In genomic region chr15:99721896-99722295, GRCh38 we compare ENCODE assay signal across 16 cellular contexts. TPM values are rescaled to one million over a fixed set of nuclear protein-coding genes. Genes with fewer than 3 reads are reported as not detected.
DNase-seq lines count a peak whose midpoint lies in the region; ATAC-seq and TF ChIP-seq lines count a peak whose summit lies in the region.
"Had no signal": no experiment of that assay in that cellular context is flagged by ENCODE, and none has a peak within 500 bp of the region (broad histone marks: within the 10 kb centered on the region; RNA-seq: fewer than 3 reads in every experiment).

No MANE protein-coding gene starts in this region.

- H3K27me3 Mint-ChIP-seq in activated CD4-positive, alpha-beta memory T cell treated with anti-CD3 and anti-CD28 coated beads, Interleukin-2, amount 10 ng/mL, durations not matched to agents 7 days and 5 days, result no peaks in the 10 kb centered on the region
- no peaks in the 10 kb centered on the region for H3K27me3 Mint-ChIP-seq in activated CD4-positive, alpha-beta memory T cell treated with anti-CD3 and anti-CD28 coated beads for 36 hours
- H3K27me3 Mint-ChIP-seq in progenitor cell of endocrine pancreas, result no peaks in the 10 kb centered on the region

- ATAC-seq in DND-41 (ENCODE audit: insufficient read depth, low read depth), result no peak
- ATAC-seq in upper lobe of left lung (ENCODE audit: low FRiP score in 2 of 2), result no peak
- no peak for ATAC-seq in GM21381 (IDR thresholded peaks at IDR 0.05; ENCODE audit: unreplicated experiment)
- ATAC-seq: GM23338 had no signal

- H3K27ac ChIP-seq in DND-41 (ENCODE audit: low read length) (peak overlapping the region; percentile 55; the same call in 1 of the 2 replicates), esophagus (ENCODE audit: low read depth in 2 of 2, low read length in 1 of 2) (peak overlapping the region; percentile 2 to 56), upper lobe of left lung (no peak overlapping the region)
- H3K27ac ChIP-seq: Peyer's patch had no signal

- H3K4me1 Mint-ChIP-seq in activated CD4-positive, alpha-beta memory T cell treated with anti-CD3 and anti-CD28 coated beads, Interleukin-2, amount 10 ng/mL, durations not matched to agents 7 days and 5 days, result peaks cover 34% of the 10 kb centered on the region
- H3K4me1 Mint-ChIP-seq in activated CD4-positive, alpha-beta memory T cell treated with anti-CD3 and anti-CD28 coated beads for 36 hours (ENCODE audit: low read depth), result peaks cover 40% of the 10 kb centered on the region
- H3K4me1 Mint-ChIP-seq in progenitor cell of endocrine pancreas (ENCODE audit: low read depth), result peaks cover 13% of the 10 kb centered on the region

- no peak overlapping the region for H3K27ac Mint-ChIP-seq in activated CD4-positive, alpha-beta memory T cell treated with anti-CD3 and anti-CD28 coated beads, Interleukin-2, amount 10 ng/mL, durations not matched to agents 7 days and 5 days
- no peak overlapping the region for H3K27ac Mint-ChIP-seq in activated CD4-positive, alpha-beta memory T cell treated with anti-CD3 and anti-CD28 coated beads for 36 hours
- peak overlapping the region; percentile 62 for H3K27ac Mint-ChIP-seq in progenitor cell of endocrine pancreas
- H3K27ac Mint-ChIP-seq: GM23338 had no signal

- WGBS in esophagus, 2 donors, result 62 to 87% methylated on average over 4 of the region's 4 CpGs
- 81 to 87% methylated on average over 4 of the region's 4 CpGs for WGBS in upper lobe of left lung, 2 donors

- H3K36me3 Mint-ChIP-seq in activated CD4-positive, alpha-beta memory T cell treated with anti-CD3 and anti-CD28 coated beads, Interleukin-2, amount 10 ng/mL, durations not matched to agents 7 days and 5 days (ENCODE audit: low read depth), result peaks cover 8% of the 10 kb centered on the region
- H3K36me3 Mint-ChIP-seq in activated CD4-positive, alpha-beta memory T cell treated with anti-CD3 and anti-CD28 coated beads for 36 hours, result no peaks in the 10 kb centered on the region
- H3K36me3 Mint-ChIP-seq in progenitor cell of endocrine pancreas (ENCODE audit: insufficient read depth), result peaks cover 19% of the 10 kb centered on the region

- peak; percentile 1 for DNase-seq in activated CD4-positive, alpha-beta memory T cell treated with anti-CD3 and anti-CD28 coated beads, Interleukin-2, amount 10 ng/mL, durations not matched to agents 7 days and 5 days
- no peak for DNase-seq in activated CD4-positive, alpha-beta memory T cell treated with anti-CD3 and anti-CD28 coated beads for 36 hours
- DNase-seq in DND-41 (no peak), progenitor cell of endocrine pancreas (ENCODE audit: low spot score, unreplicated experiment) (no peak), upper lobe of left lung (no peak), G401 (ENCODE audit: low spot score) (no peak)
- DNase-seq: COR-L47, IMR-90, NCI-H1436, NCI-H2029 treated with DMSO at 0.1 percent for 48 hours, NCI-H524, Peyer's patch had no signal

- H3K79me2 ChIP-seq in DND-41 (ENCODE audit: insufficient read depth, low read length), result no peaks in the 10 kb centered on the region

- no peak overlapping the region for H3K4me2 ChIP-seq in DND-41 (ENCODE audit: insufficient read depth, low read length)
- H3K4me2 ChIP-seq: GM23338 had no signal

- POLR2A ChIA-PET in activated CD4-positive, alpha-beta memory T cell treated with anti-CD3 and anti-CD28 coated beads, Interleukin-2, amount 10 ng/mL, durations not matched to agents 7 days and 5 days (lab: Charles Lee), result interaction anchor here (2.4 kb wide), 1 partner anchor 11 kb away, joined by 15 read pairs; the partner anchor contains the start of gene LYSMD4
- POLR2A ChIA-PET in activated CD4-positive, alpha-beta memory T cell treated with anti-CD3 and anti-CD28 coated beads for 36 hours (lab: Charles Lee), result interaction anchor here (0.6 kb wide), 1 partner anchor 9 kb away, joined by 3 read pairs; no protein-coding TSS in a partner anchor

- TF ChIP-seq CTCF in DND-41 (IDR thresholded peaks at IDR 0.05; ENCODE audit: borderline replicate concordance, extremely low read depth, low read length, poor library complexity, severe bottlenecking) (no peak), progenitor cell of endocrine pancreas (IDR thresholded peaks at IDR 0.05; ENCODE audit: unreplicated experiment) (no peak), upper lobe of left lung (IDR thresholded peaks at IDR 0.05) (no peak)

- 0 out of 2 replicates have a peak, but pooled peaks cover 4% of the 10 kb centered on the region for H3K36me3 ChIP-seq in DND-41 (ENCODE audit: insufficient read depth, low read length)
- peaks cover 0 to 2% of the 10 kb centered on the region in 2 donors for H3K36me3 ChIP-seq in esophagus (ENCODE audit: control insufficient read depth in 2 of 2, insufficient read depth in 2 of 2, low read length in 1 of 2)
- H3K36me3 ChIP-seq in upper lobe of left lung, result peaks cover 0 to 17% (median 0%) of the 10 kb centered on the region in 4 donors
- H3K36me3 ChIP-seq: Peyer's patch had no signal

- TF ChIP-seq POLR2A in upper lobe of left lung (IDR thresholded peaks at IDR 0.05), result no peak

- no peak overlapping the region for H3K4me3 ChIP-seq in DND-41 (ENCODE audit: low read depth in 1 of 2, low read length in 2 of 2)
- H3K4me3 ChIP-seq in esophagus (ENCODE audit: low read depth in 1 of 2, low read length in 2 of 2), result no peak overlapping the region
- H3K4me3 ChIP-seq in upper lobe of left lung, result no peak overlapping the region
- H3K4me3 ChIP-seq: GM23338, Peyer's patch had no signal

- H3K4me3 Mint-ChIP-seq in activated CD4-positive, alpha-beta memory T cell treated with anti-CD3 and anti-CD28 coated beads, Interleukin-2, amount 10 ng/mL, durations not matched to agents 7 days and 5 days, result no peak overlapping the region
- no peak overlapping the region for H3K4me3 Mint-ChIP-seq in activated CD4-positive, alpha-beta memory T cell treated with anti-CD3 and anti-CD28 coated beads for 36 hours
- H3K4me3 Mint-ChIP-seq in progenitor cell of endocrine pancreas (ENCODE audit: low read depth), result no peak overlapping the region
- H3K4me3 Mint-ChIP-seq: CD14-positive monocyte, GM23338 had no signal

- CTCF ChIA-PET in activated CD4-positive, alpha-beta memory T cell treated with anti-CD3 and anti-CD28 coated beads, Interleukin-2, amount 10 ng/mL, durations not matched to agents 7 days and 5 days (lab: Charles Lee), result interaction anchor here (0.6 to 1.7 kb wide), 2 partner anchors 18 kb away, joined by 3 to 5 read pairs; no protein-coding TSS in a partner anchor
- CTCF ChIA-PET in activated CD4-positive, alpha-beta memory T cell treated with anti-CD3 and anti-CD28 coated beads for 36 hours (lab: Charles Lee), result no interaction called here

- no peaks in the 10 kb centered on the region for H3K9me3 Mint-ChIP-seq in activated CD4-positive, alpha-beta memory T cell treated with anti-CD3 and anti-CD28 coated beads, Interleukin-2, amount 10 ng/mL, durations not matched to agents 7 days and 5 days
- no peaks in the 10 kb centered on the region for H3K9me3 Mint-ChIP-seq in activated CD4-positive, alpha-beta memory T cell treated with anti-CD3 and anti-CD28 coated beads for 36 hours
- H3K9me3 Mint-ChIP-seq in progenitor cell of endocrine pancreas (ENCODE audit: low read depth), result peaks cover 5% of the 10 kb centered on the region

- peaks cover 24% of the 10 kb centered on the region for H3K4me1 ChIP-seq in DND-41 (ENCODE audit: insufficient read depth, low read length)
- peaks cover 3 to 9% of the 10 kb centered on the region in 2 donors for H3K4me1 ChIP-seq in esophagus (ENCODE audit: control insufficient read depth in 2 of 2, insufficient read depth in 2 of 2, low read length in 1 of 2)
- H3K4me1 ChIP-seq in upper lobe of left lung, result peaks cover 11 to 22% (median 18%) of the 10 kb centered on the region in 4 donors

- TF ChIP-seq EP300 in upper lobe of left lung (IDR thresholded peaks at IDR 0.05), result no peak

- no peaks in the 10 kb centered on the region for H4K20me1 ChIP-seq in DND-41 (ENCODE audit: insufficient read depth, low read length)

- H3K27me3 ChIP-seq in DND-41 (ENCODE audit: insufficient read depth, low read length, poor library complexity) (no peaks in the 10 kb centered on the region), esophagus (ENCODE audit: control insufficient read depth in 1 of 2, insufficient read depth in 2 of 2, low read length in 2 of 2) (no peaks in the 10 kb centered on the region), upper lobe of left lung (no peaks in the 10 kb centered on the region)
- H3K27me3 ChIP-seq: Peyer's patch had no signal

- intact Hi-C loops in activated CD4-positive, alpha-beta memory T cell treated with anti-CD3 and anti-CD28 coated beads for 36 hours (cut with micrococcal nuclease), result no loop called here

- H3K9me3 ChIP-seq in DND-41 (ENCODE audit: insufficient read depth, low read length, severe bottlenecking) (no peaks in the 10 kb centered on the region), esophagus (ENCODE audit: control insufficient read depth in 2 of 2, insufficient read depth in 1 of 2, low read depth in 1 of 2, low read length in 1 of 2) (no peaks in the 10 kb centered on the region), upper lobe of left lung (no peaks in the 10 kb centered on the region)
- H3K9me3 ChIP-seq: Peyer's patch had no signal

- H3K9ac ChIP-seq in DND-41 (ENCODE audit: low read depth, low read length), result no peak overlapping the region

- H2AFZ ChIP-seq in DND-41 (ENCODE audit: low read depth, low read length), result no peak overlapping the region
- H2AFZ ChIP-seq: GM23338 had no signal

- in situ Hi-C loops in G401 (cut with HindIII; ENCODE audit: low sequenced_read_pairs), result no loop called here

RNA-seq across cellular contexts. Expression of gene LYSMD4, which starts 11.3 kb away (rescaled TPM):
- total RNA-seq in activated CD4-positive, alpha-beta memory T cell treated with anti-CD3 and anti-CD28 coated beads, Interleukin-2, amount 10 ng/mL, durations not matched to agents 7 days and 5 days, result 10 to 100 TPM; 10.7 to 10.9 TPM
- total RNA-seq in activated CD4-positive, alpha-beta memory T cell treated with anti-CD3 and anti-CD28 coated beads for 36 hours, result 1 to 10 TPM; 5.2 to 7.6 TPM
- 10 to 100 TPM in 1 of 2 donors, 1 to 10 TPM in 1; 8.7 to 11.0 TPM for polyA plus RNA-seq in esophagus
- total RNA-seq in progenitor cell of endocrine pancreas (17.9 and 18.8 TPM in 2 replicates), upper lobe of left lung (10 to 100 TPM in 4 of 6 donors, 1 to 10 TPM in 2; 7.6 to 16.4 (median 12.5) TPM)
- 8.0 and 9.1 TPM in 2 replicates for total RNA-seq in G401 (2014; rRNA removed; shearing (Covaris generic))

Comparison
In these comparisons a context has a peak if more than half of its experiments do, and no peak if none do; other contexts are left out.
1. H3K27ac ChIP-seq: peak in DND-41 (single experiment) and esophagus (2 of 2); none in upper lobe of left lung (0 of 4).